8 cellular contexts compared by ENCODE assay signal in genomic region chr4:84583871-84584373, GRCh38. TPM values are rescaled to one million over a fixed set of nuclear protein-coding genes. Genes with fewer than 3 reads are reported as not detected.
DNase-seq lines count a peak whose midpoint lies in the region; ATAC-seq, FAIRE-seq and TF ChIP-seq lines count a peak whose summit lies in the region.

No MANE protein-coding gene starts in this region.

- in situ Hi-C loops in K562 (cut with MboI), result loop anchor here (5.0 kb wide), 1 partner anchor 383 kb away; the partner anchor contains the start of gene WDFY3

- H3K36me3 ChIP-seq in BJ (ENCODE audit: control insufficient read depth, insufficient read depth, low read length) (no peaks in the 10 kb centered on the region), K562 (ENCODE audit: control insufficient read depth, insufficient read depth, low read length) (no peaks in the 10 kb centered on the region), lower lobe of right lung (no peaks in the 10 kb centered on the region), aorta (ENCODE audit: control insufficient read depth in 1 of 2, insufficient read depth in 2 of 2, low read length in 1 of 2) (no peaks in the 10 kb centered on the region), OCI-LY7 (ENCODE audit: insufficient read depth, low read length) (no peaks in the 10 kb centered on the region)

- H3K9me3 ChIP-seq in K562 (replicated peaks; ENCODE audit: control insufficient read depth, insufficient read depth, low read depth, low read length), result no peaks in the 10 kb centered on the region; the same call in 1 of the 2 replicates
- no peaks in the 10 kb centered on the region for H3K9me3 ChIP-seq in lower lobe of right lung
- peaks cover 2% of the 10 kb centered on the region for H3K9me3 ChIP-seq in aorta (ENCODE audit: control insufficient read depth, low read length)
- H3K9me3 ChIP-seq in OCI-LY7 (ENCODE audit: low read length), result no peaks in the 10 kb centered on the region

- WGBS in K562 (ENCODE audit: insufficient coverage, low coverage, missing lambda C conversion rate), result 14% methylated on average over 15 of the region's 15 CpGs
- WGBS in aorta, 2 donors, result 23 to 28% methylated on average over 15 of the region's 15 CpGs

- H3K9me1 ChIP-seq in K562 (ENCODE audit: control insufficient read depth, insufficient read depth, low read length), result no peaks in the 10 kb centered on the region

- H3K4me1 ChIP-seq in K562 (replicated peaks in 1 of 2; ENCODE audit: control insufficient read depth in 2 of 2, insufficient read depth in 2 of 2, low read length in 2 of 2) (peaks cover 4 to 17% of the 10 kb centered on the region in 2 experiments; a peak in 3 of 5 replicates), lower lobe of right lung (peaks cover 8% of the 10 kb centered on the region), aorta (ENCODE audit: control insufficient read depth in 1 of 2, insufficient read depth in 2 of 2, low read length in 2 of 2) (no peaks in the 10 kb centered on the region), OCI-LY7 (ENCODE audit: insufficient read depth, low read length, poor library complexity, severe bottlenecking) (no peaks in the 10 kb centered on the region)

- ATAC-seq in K562 (no peak), lower lobe of right lung (no peak), aorta (ENCODE audit: low FRiP score) (no peak)

- DNase-seq in BJ (ENCODE audit: low read depth) (no peak), HL-60 (ENCODE audit: low read depth in 1 of 2, low spot score in 1 of 2) (no peak), K562 (ENCODE audit: extremely low read depth in 1 of 4, low spot score in 3 of 4) (peak in 2 of 4 experiments; percentile 11 to 13), lower lobe of right lung (no peak), aorta (no peak), OCI-LY7 (ENCODE audit: low spot score) (no peak), NCI-H2196 treated with DMSO at 0.1 percent for 48 hours (lab: John Stamatoyannopoulos, UW; ENCODE audit: unreplicated experiment) (no peak)
- DNase-seq in stimulated activated CD4-positive, alpha-beta T cell treated with anti-CD3 and anti-CD28 coated beads, Interleukin-12 subunit alpha, Interleukin-12 subunit beta, amount 100 ng/mL, for 4 hours, result no peak

- no peak overlapping the region for H3K9ac ChIP-seq in K562 (ENCODE audit: insufficient read depth in 1 of 2, low read depth in 2 of 2, low read length in 2 of 2)

- no peak for TF ChIP-seq EP300 in K562 (IDR thresholded peaks at IDR 0.05; ENCODE audit: low read length)

- no peak for TF ChIP-seq POLR2A in K562 (conservative IDR thresholded peaks at IDR 0.05)

- TF ChIP-seq CTCF in BJ (IDR thresholded peaks at IDR 0.05; ENCODE audit: insufficient read depth, low read depth, low read length) (no peak), HL-60 (IDR thresholded peaks at IDR 0.05; ENCODE audit: insufficient read depth, low read length) (no peak), K562 (IDR thresholded peaks at IDR 0.05 in 2 of 3, conservative IDR thresholded peaks at IDR 0.05 in 1 of 3; ENCODE audit: insufficient read depth in 2 of 3, low read depth in 1 of 3, low read length in 3 of 3) (no peak), lower lobe of right lung (IDR thresholded peaks at IDR 0.05) (no peak), OCI-LY7 (conservative IDR thresholded peaks at IDR 0.05; ENCODE audit: low read length) (no peak)

- POLR2A ChIA-PET in BJ (lab: Charles Lee) (no interaction called here), K562 (lab: Yijun Ruan, JAX) (interaction anchor here (0.6 kb wide), 1 partner anchor 792 kb away, joined by 3 read pairs; no protein-coding TSS in a partner anchor), OCI-LY7 (lab: Charles Lee) (interaction anchor here (0.6 to 1.0 kb wide), 2 partner anchors 153 to 1431 kb away, joined by 3 to 4 read pairs; no protein-coding TSS in a partner anchor)

- no peak for TF ChIP-seq RAD21 in K562 (CRISPR knock-in tag; conservative IDR thresholded peaks at IDR 0.05 in 1 of 2, IDR thresholded peaks at IDR 0.05 in 1 of 2)

- H3K27me3 ChIP-seq in BJ (ENCODE audit: control insufficient read depth, insufficient read depth, low read length) (peaks cover 19% of the 10 kb centered on the region), HL-60 (ENCODE audit: insufficient read depth, poor library complexity, severe bottlenecking) (peaks cover 22% of the 10 kb centered on the region), K562 (ENCODE audit: control insufficient read depth in 2 of 2, insufficient read depth in 2 of 2, low read length in 2 of 2) (peaks cover 22 to 32% of the 10 kb centered on the region in 2 experiments), lower lobe of right lung (ENCODE audit: low read depth) (no peaks in the 10 kb centered on the region), aorta (ENCODE audit: control insufficient read depth in 1 of 2, insufficient read depth in 2 of 2, low read length in 1 of 2) (no peaks in the 10 kb centered on the region)

- FAIRE-seq in K562 (lab: Jason Lieb, UNC), result no peak

- H3K4me2 ChIP-seq in K562 (ENCODE audit: insufficient read depth, low read length) (peak overlapping the region; percentile 83), OCI-LY7 (ENCODE audit: low read length) (no peak overlapping the region)

- H3K9me2 ChIP-seq in OCI-LY7 (ENCODE audit: insufficient read depth, low read length), result no peaks in the 10 kb centered on the region

- H3K4me3 ChIP-seq in BJ (ENCODE audit: low read depth, low read length) (peak overlapping the region; percentile 49), HL-60 (replicated peaks; ENCODE audit: insufficient read depth, low read length) (peak overlapping the region; percentile 80), K562 (no peak overlapping the region), lower lobe of right lung (peak overlapping the region; percentile 71), aorta (ENCODE audit: low read length in 2 of 2) (peak overlapping the region; percentile 62 to 71), OCI-LY7 (ENCODE audit: low read depth, low read length, poor library complexity, severe bottlenecking) (no peak overlapping the region)

- H4K20me1 ChIP-seq in K562 (replicated peaks; ENCODE audit: control insufficient read depth, insufficient read depth, low read length) (no peaks in the 10 kb centered on the region), OCI-LY7 (ENCODE audit: insufficient read depth, low read length) (no peaks in the 10 kb centered on the region)

- CTCF ChIA-PET in BJ (lab: Yijun Ruan, JAX) (interaction anchor here (1.0 kb wide), 1 partner anchor 15 kb away, joined by 4 read pairs; no protein-coding TSS in a partner anchor), K562 (lab: Yijun Ruan, JAX; ENCODE audit: low intra/inter-chr PET ratio) (no interaction called here), OCI-LY7 (lab: Charles Lee; ENCODE audit: unreplicated experiment) (no interaction called here)

- BruUV-seq in K562 (replicated peaks; lab: Mats Ljungman, UMichigan) (no TSS peak), OCI-LY7 (replicated peaks; lab: Mats Ljungman, UMichigan) (no TSS peak)

- H3K27ac ChIP-seq in HL-60 (replicated peaks) (no peak overlapping the region), K562 (ENCODE audit: extremely low read depth, low read depth, low read length) (no peak overlapping the region), lower lobe of right lung (peak overlapping the region; percentile 88), aorta (ENCODE audit: low read depth in 1 of 2, low read length in 2 of 2) (no peak overlapping the region), OCI-LY7 (ENCODE audit: low read depth, low read length, poor library complexity, severe bottlenecking) (no peak overlapping the region)

- intact Hi-C loops in K562 (cut with micrococcal nuclease), result loop anchor here (5.0 kb wide), 1 partner anchor 168 kb away; no protein-coding TSS in a partner anchor
- intact Hi-C loops in lower lobe of right lung (cut with DNase I), result no loop called here
- intact Hi-C loops in aorta (cut with DNase I), result loop anchor here in 1 of 2 donors (5.0 to 10.0 kb wide), 2 partner anchors 91 to 388 kb away; no protein-coding TSS in a partner anchor
- intact Hi-C loops in OCI-LY7 (cut with micrococcal nuclease; ENCODE audit: unreplicated experiment), result no loop called here

- no peaks in the 10 kb centered on the region for H3K79me2 ChIP-seq in K562 (ENCODE audit: control insufficient read depth, insufficient read depth, low read length)
- no peaks in the 10 kb centered on the region for H3K79me2 ChIP-seq in OCI-LY7 (ENCODE audit: insufficient read depth, low read depth, low read length)

- H2AFZ ChIP-seq in K562 (ENCODE audit: low read depth, low read length) (0 out of 2 replicates have a peak overlapping the region, but pooled peaks have one; percentile 89), OCI-LY7 (ENCODE audit: low read length) (no peak overlapping the region)

TF ChIP-seq in K562, 482 proteins besides CTCF, POLR2A, EP300 and RAD21 (continues in another document):
- TF ChIP-seq MTA1 (IDR thresholded peaks at IDR 0.05; ENCODE audit: borderline replicate concordance) (no peak), EZH2 (IDR thresholded peaks at IDR 0.05; ENCODE audit: borderline replicate concordance, low read depth, low read length) (0 out of 2 replicates have a peak, but pooled peaks have one; percentile 79)

RNA-seq across cellular contexts. Expression of gene CDS1, which starts 1.0 kb away (rescaled TPM):
- polyA plus RNA-seq in BJ (2011; rRNA removed) (0.01 and 0.02 TPM in 2 replicates), K562 (2011; rRNA removed) (0.18 and 0.27 TPM in 2 replicates), K562 (2014; fragmentation: Illumina TruSeq; extraction: Trizol) (0.14 and 0.30 TPM in 2 replicates), K562 (2014; fragmentation: Nextera tagmentation; extraction: Ambion mirVana) (under 1 TPM; 0.04 to 0.08 TPM), K562 (2014; rRNA removed) (0.11 and 0.15 TPM in 2 replicates), aorta (1 to 10 TPM in 1 of 2 donors, under 1 TPM in 1; 0.33 to 4.8 TPM)
- 0.05 and 0.09 TPM in 2 replicates for polyA minus RNA-seq in BJ (2011; rRNA and poly(A)+ RNA removed)
- 0.19 and 0.56 TPM in 2 replicates for total RNA-seq in K562 (2011; cell fraction: chromatin; rRNA removed; ENCODE audit: low replicate concordance)
- 0.13 TPM in 1 of 2 replicates, not detected in the other for total RNA-seq in K562 (2011; cell fraction: nucleolus; rRNA removed)
- total RNA-seq in K562 (2011; cell fraction: nucleoplasm; rRNA removed), result 0.15 and 0.31 TPM in 2 replicates
- total RNA-seq in K562 (2014; rRNA removed) (0.05 and 0.08 TPM in 2 replicates), K562 (2014; rRNA removed; fragmentation: Illumina TruSeq; extraction: Trizol) (0.19 and 0.22 TPM in 2 replicates), K562 (2015; rRNA removed; fragmentation: Illumina TruSeq; extraction: Trizol) (0.07 and 0.08 TPM in 2 replicates), K562 (2021) (0.34 and 0.42 TPM in 2 replicates), lower lobe of right lung (24.4 TPM), aorta (under 1 TPM; 0.39 to 0.48 TPM), OCI-LY7 (2022) (not detected in 2 replicates)
- 0.03 and 0.18 TPM in 2 replicates for polyA plus RNA-seq in K562 (2011; cell fraction: cytosol; rRNA removed)
- polyA plus RNA-seq in K562 (2011; cell fraction: nucleus; rRNA removed), result 0.23 and 0.29 TPM in 2 replicates
- 0.09 and 0.39 TPM in 2 replicates for polyA plus RNA-seq in K562 (2012)
- polyA minus RNA-seq in K562 (2011; rRNA and poly(A)+ RNA removed), result 0.11 and 0.21 TPM in 2 replicates
- not detected in 2 replicates for polyA minus RNA-seq in K562 (2011; cell fraction: cytosol; rRNA and poly(A)+ RNA removed)
- polyA minus RNA-seq in K562 (2011; cell fraction: nucleus; rRNA and poly(A)+ RNA removed), result under 0.01 and 0.22 TPM in 2 replicates
- not detected in 2 replicates for total RNA-seq in OCI-LY7 (2014; rRNA removed; shearing (Covaris generic))

Comparison
In these comparisons a context has a peak if more than half of its experiments do, and no peak if none do; other contexts are left out.
1. H3K4me3 ChIP-seq: peak in BJ (single experiment), HL-60 (single experiment), lower lobe of right lung (single experiment) and aorta (2 of 2); none in K562 (single experiment) and OCI-LY7 (single experiment).
2. RNA of gene CDS1, which starts 1.0 kb away (total RNA-seq): 24.4 TPM in lower lobe of right lung (single experiment); 0.39 to 0.48 TPM in aorta, 0.05 to 0.56 TPM in K562 and not detected in OCI-LY7; every median in the first group is over 10 times any median in the second.